Comparison of ENCODE assay signal across 36 cellular contexts in genomic region chr6:37758647-37759046, GRCh38.
"Had no signal": no experiment of that assay in that cellular context is flagged by ENCODE, and none has a peak within 500 bp of the region (broad histone marks: within the 10 kb centered on the region; RNA-seq: fewer than 3 reads in every experiment).

No MANE protein-coding gene starts in this region.

- ATAC-seq: activated CD8-positive, alpha-beta T cell treated with anti-CD3 and anti-CD28 coated beads for 36 hours; PC-3 had no signal

- H3K36me3 Mint-ChIP-seq: activated naive CD8-positive, alpha-beta T cell treated with anti-CD3 and anti-CD28 coated beads for 36 hours had no signal

- H3K27ac ChIP-seq: brain microvascular endothelial cell, Peyer's patch, SJSA1, VCaP had no signal

- H3K4me3 Mint-ChIP-seq: activated B cell treated with CpG ODN at 0.5 μM for 24 hours; activated CD8-positive, alpha-beta T cell treated with anti-CD3 and anti-CD28 coated beads for 36 hours; activated naive CD8-positive, alpha-beta T cell treated with anti-CD3 and anti-CD28 coated beads for 36 hours; activated T-cell treated with anti-CD3 and anti-CD28 coated beads, Interleukin-2, amount 50 U/mL, for 72 hours; activated T-helper 17 cell treated with anti-CD3 and anti-CD28 coated beads, Interleukin-2, amount 50 U/mL, for 72 hours had no signal

- DNase-seq: activated B cell treated with CpG ODN at 0.5 μM for 24 hours; activated CD4-positive, alpha-beta T cell treated with anti-CD3 and anti-CD28 coated beads for 4 hours; activated CD4-positive, alpha-beta T cell treated with anti-CD3 and anti-CD28 coated beads, Interleukin-2, amount 50 U/mL, for 1 hour; activated CD4-positive, CD25-positive, alpha-beta regulatory T cell treated with anti-CD3 and anti-CD28 coated beads, Interleukin-2, amount 50 U/mL, for 72 hours; activated CD8-positive, alpha-beta T cell treated with anti-CD3 and anti-CD28 coated beads for 36 hours; activated effector memory CD4-positive, alpha-beta T cell treated with anti-CD3 and anti-CD28 coated beads, Interleukin-2, amount 50 U/mL, for 16 hours; activated naive CD4-positive, alpha-beta T cell; activated naive CD4-positive, alpha-beta T cell treated with anti-CD3 and anti-CD28 coated beads, Interleukin-2, amount 50 U/mL, for 16 hours; activated naive CD8-positive, alpha-beta T cell treated with anti-CD3 and anti-CD28 coated beads for 36 hours; activated T-cell treated with anti-CD3 and anti-CD28 coated beads, Interleukin-2, amount 50 U/mL, for 1 hour; activated T-cell treated with anti-CD3 and anti-CD28 coated beads, Interleukin-2, amount 50 U/mL, for 72 hours; amniotic stem cell; aorta; brain microvascular endothelial cell; central memory CD4-positive, alpha-beta T cell; NCI-H1092 treated with DMSO at 0.1 percent for 48 hours; NCI-H1417; NCI-H146; NCI-H187; NCI-H2029 treated with DMSO at 0.1 percent for 48 hours; NCI-H2107; NCI-H2171; NCI-H510A; NCI-H526; NCI-H748 treated with DMSO at 0.1 percent for 48 hours; NK-92 treated with Interleukin-12 subunit alpha and Interleukin-12 subunit beta, amount 100 ng/mL, for 24 hours; PC-3; Peyer's patch; RPMI8226; SHP77 treated with DMSO at 0.1 percent for 48 hours; SK-N-SH; T-helper 2 cell; T-helper 9 cell had no signal

- H3K27ac Mint-ChIP-seq: activated B cell treated with CpG ODN at 0.5 μM for 24 hours; activated CD8-positive, alpha-beta T cell treated with anti-CD3 and anti-CD28 coated beads for 36 hours; activated naive CD8-positive, alpha-beta T cell treated with anti-CD3 and anti-CD28 coated beads for 36 hours; activated T-cell treated with anti-CD3 and anti-CD28 coated beads, Interleukin-2, amount 50 U/mL, for 72 hours; activated T-helper 17 cell treated with anti-CD3 and anti-CD28 coated beads, Interleukin-2, amount 50 U/mL, for 72 hours had no signal

- H3K4me1 Mint-ChIP-seq: activated B cell treated with CpG ODN at 0.5 μM for 24 hours; activated naive CD8-positive, alpha-beta T cell treated with anti-CD3 and anti-CD28 coated beads for 36 hours; activated T-helper 17 cell treated with anti-CD3 and anti-CD28 coated beads, Interleukin-2, amount 50 U/mL, for 72 hours had no signal

- H3K4me1 ChIP-seq: Peyer's patch, SJSA1 had no signal

- H3K27me3 ChIP-seq: brain microvascular endothelial cell, Peyer's patch, SJSA1 had no signal

- H3K9me3 Mint-ChIP-seq: activated B cell treated with CpG ODN at 0.5 μM for 24 hours; activated CD8-positive, alpha-beta T cell treated with anti-CD3 and anti-CD28 coated beads for 36 hours; activated naive CD8-positive, alpha-beta T cell treated with anti-CD3 and anti-CD28 coated beads for 36 hours; activated T-cell treated with anti-CD3 and anti-CD28 coated beads, Interleukin-2, amount 50 U/mL, for 72 hours; activated T-helper 17 cell treated with anti-CD3 and anti-CD28 coated beads, Interleukin-2, amount 50 U/mL, for 72 hours had no signal

- H3K27me3 Mint-ChIP-seq: activated naive CD8-positive, alpha-beta T cell treated with anti-CD3 and anti-CD28 coated beads for 36 hours; activated T-helper 17 cell treated with anti-CD3 and anti-CD28 coated beads, Interleukin-2, amount 50 U/mL, for 72 hours had no signal
